10 cellular contexts compared by ENCODE assay signal in the genomic region with DNA sequence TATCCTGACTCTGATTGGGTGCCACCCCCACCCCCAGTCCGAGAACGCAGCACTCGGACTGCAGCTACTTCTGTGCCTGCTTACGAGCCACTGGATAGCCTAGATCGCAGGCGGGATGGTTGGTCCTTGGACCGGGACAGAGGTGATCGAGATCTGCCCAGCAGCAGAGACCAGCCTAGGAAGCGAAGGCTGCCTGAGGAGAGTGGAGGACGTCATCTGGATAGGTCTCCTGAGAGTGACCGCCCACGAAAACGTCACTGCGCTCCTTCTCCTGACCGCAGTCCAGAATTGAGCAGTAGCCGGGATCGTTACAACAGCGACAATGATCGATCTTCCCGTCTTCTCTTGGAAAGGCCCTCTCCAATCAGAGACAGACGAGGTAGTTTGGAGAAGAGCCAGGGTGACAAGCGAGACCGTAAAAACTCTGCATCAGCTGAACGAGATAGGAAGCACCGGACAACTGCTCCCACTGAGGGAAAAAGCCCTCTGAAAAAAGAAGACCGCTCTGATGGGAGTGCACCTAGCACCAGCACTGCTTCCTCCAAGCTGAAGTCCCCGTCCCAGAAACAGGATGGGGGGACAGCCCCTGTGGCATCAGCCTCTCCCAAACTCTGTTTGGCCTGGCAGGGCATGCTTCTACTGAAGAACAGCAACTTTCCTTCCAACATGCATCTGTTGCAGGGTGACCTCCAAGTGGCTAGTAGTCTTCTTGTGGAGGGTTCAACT. TPM values are rescaled to one million over a fixed set of nuclear protein-coding genes. Genes with fewer than 3 reads are reported as not detected.
DNase-seq lines count a peak whose midpoint lies in the region; ATAC-seq and TF ChIP-seq lines count a peak whose summit lies in the region.
"Had no signal": no experiment of that assay in that cellular context is flagged by ENCODE, and none has a peak within 500 bp of the region (broad histone marks: within the 10 kb centered on the region; RNA-seq: fewer than 3 reads in every experiment).

No MANE protein-coding gene starts in this region.

- no peak for ATAC-seq in CD8-positive, alpha-beta T cell
- ATAC-seq in GM18858 (IDR thresholded peaks at IDR 0.05; ENCODE audit: unreplicated experiment), result no peak
- no peak for ATAC-seq in CD4-positive, alpha-beta T cell (ENCODE audit: poor library complexity)

- peaks cover 63% of the 10 kb centered on the region for H3K4me1 ChIP-seq in CD8-positive, alpha-beta T cell (ENCODE audit: insufficient read depth, low read length)
- peaks cover 42% of the 10 kb centered on the region for H3K4me1 ChIP-seq in mesodermal cell (ENCODE audit: control insufficient read depth, insufficient read depth, low read length, poor library complexity, severe bottlenecking)

- H3K27me3 ChIP-seq in CD8-positive, alpha-beta T cell (ENCODE audit: insufficient read depth, low read length), result no peaks in the 10 kb centered on the region
- H3K27me3 ChIP-seq in HL-60 (ENCODE audit: insufficient read depth, poor library complexity, severe bottlenecking), result no peaks in the 10 kb centered on the region
- H3K27me3 ChIP-seq in CD4-positive, alpha-beta T cell (ENCODE audit: control insufficient read depth, insufficient read depth, low read length), result no peaks in the 10 kb centered on the region
- H3K27me3 ChIP-seq: colonic mucosa had no signal

- no peak overlapping the region for H3K27ac ChIP-seq in CD8-positive, alpha-beta T cell (ENCODE audit: low read depth, low read length)
- H3K27ac ChIP-seq in HL-60 (replicated peaks) (no peak overlapping the region), mesodermal cell (ENCODE audit: low read depth, low read length, severe bottlenecking) (no peak overlapping the region)
- H3K27ac ChIP-seq in CD4-positive, alpha-beta T cell (ENCODE audit: low read depth, low read length), result no peak overlapping the region
- H3K27ac ChIP-seq: colonic mucosa had no signal

- DNase-seq in CD8-positive, alpha-beta T cell, result no peak
- DNase-seq in HL-60 (ENCODE audit: low read depth in 1 of 2, low spot score in 1 of 2) (peak in 1 of 2 experiments; percentile 23), astrocyte of the cerebellum (ENCODE audit: low read depth) (no peak), GM13976 (ENCODE audit: low spot score) (no peak), head of caudate nucleus (no peak)
- DNase-seq in CD4-positive, alpha-beta T cell, result no peak
- DNase-seq: colonic mucosa, NCI-H446 treated with DMSO at 0.1 percent for 48 hours had no signal

- no peaks in the 10 kb centered on the region for H3K9me3 ChIP-seq in CD8-positive, alpha-beta T cell (ENCODE audit: low read length)
- H3K9me3 ChIP-seq in mesodermal cell (ENCODE audit: control insufficient read depth, low read length), result no peaks in the 10 kb centered on the region
- no peaks in the 10 kb centered on the region for H3K9me3 ChIP-seq in CD4-positive, alpha-beta T cell (ENCODE audit: control insufficient read depth, low read length)
- H3K9me3 ChIP-seq: colonic mucosa had no signal

- POLR2A ChIA-PET in CD8-positive, alpha-beta T cell (lab: Charles Lee), result interaction anchor here (1.4 kb wide), 1 partner anchor 9 kb away, joined by 4 read pairs; no protein-coding TSS in a partner anchor
- POLR2A ChIA-PET in CD4-positive, alpha-beta T cell (lab: Charles Lee), result interaction anchor here (0.7 to 7.9 kb wide), 3 partner anchors 131 to 1749 kb away, joined by 3 to 199 read pairs (median 3); a partner anchor contains a TSS

- peak overlapping the region; percentile 45 for H3K27ac Mint-ChIP-seq in CD8-positive, alpha-beta T cell
- no peak overlapping the region for H3K27ac Mint-ChIP-seq in CD4-positive, alpha-beta T cell

- intact Hi-C loops in CD8-positive, alpha-beta T cell (cut with DNase I, micrococcal nuclease), result no loop called here
- intact Hi-C loops in CD4-positive, alpha-beta T cell (cut with DNase I, micrococcal nuclease), result loop anchor here in 1 of 2 experiments (10.0 kb wide), 1 partner anchor 623 kb away; a partner anchor contains a TSS
- intact Hi-C loops in head of caudate nucleus (cut with DNase I), result loop anchor here (10.0 kb wide), 1 partner anchor 287 kb away; no protein-coding TSS in a partner anchor

- no peaks in the 10 kb centered on the region for H3K27me3 Mint-ChIP-seq in CD8-positive, alpha-beta T cell (ENCODE audit: low read depth)
- no peaks in the 10 kb centered on the region for H3K27me3 Mint-ChIP-seq in CD4-positive, alpha-beta T cell

- 90 to 91% methylated on average over 26 to 27 of the region's 27 CpGs for WGBS in mesodermal cell (ENCODE audit: insufficient coverage in 2 of 2), 2 experiments

- no peak for TF ChIP-seq CTCF in CD8-positive, alpha-beta T cell (IDR thresholded peaks at IDR 0.05)
- TF ChIP-seq CTCF in HL-60 (IDR thresholded peaks at IDR 0.05; ENCODE audit: insufficient read depth, low read length), result no peak
- no peak for TF ChIP-seq CTCF in astrocyte of the cerebellum (IDR thresholded peaks at IDR 0.05; ENCODE audit: low read depth, low read length, missing control alignments)
- TF ChIP-seq CTCF in CD4-positive, alpha-beta T cell (IDR thresholded peaks at IDR 0.05), result no peak
- TF ChIP-seq CTCF in GM13976 (IDR thresholded peaks at IDR 0.05; ENCODE audit: borderline replicate concordance, control extremely low read depth, extremely low read depth, insufficient read depth, missing control alignments), result no peak

- H3K9me3 Mint-ChIP-seq in CD8-positive, alpha-beta T cell, result no peaks in the 10 kb centered on the region
- no peaks in the 10 kb centered on the region for H3K9me3 Mint-ChIP-seq in CD4-positive, alpha-beta T cell

- H3K36me3 ChIP-seq in CD8-positive, alpha-beta T cell (ENCODE audit: insufficient read depth, low read length), result peaks cover 13% of the 10 kb centered on the region
- H3K36me3 ChIP-seq in mesodermal cell (ENCODE audit: control insufficient read depth, insufficient read depth, low read length), result peaks cover 46% of the 10 kb centered on the region
- H3K36me3 ChIP-seq: colonic mucosa had no signal

- H3K36me3 Mint-ChIP-seq in CD8-positive, alpha-beta T cell, result peaks cover 57% of the 10 kb centered on the region
- peaks cover 68% of the 10 kb centered on the region for H3K36me3 Mint-ChIP-seq in CD4-positive, alpha-beta T cell (ENCODE audit: low read depth)

- H3K4me3 ChIP-seq in CD8-positive, alpha-beta T cell (ENCODE audit: low read depth, low read length), result peak overlapping the region; percentile 7
- H3K4me3 ChIP-seq in HL-60 (replicated peaks; ENCODE audit: insufficient read depth, low read length) (peak overlapping the region; percentile 93), astrocyte of the cerebellum (ENCODE audit: low read depth, low read length) (peak overlapping the region; percentile 19), mesodermal cell (ENCODE audit: extremely low read depth, insufficient read depth, low read length, poor library complexity, severe bottlenecking) (peak overlapping the region; percentile 27)

- in situ Hi-C loops in astrocyte of the cerebellum (cut with HindIII; ENCODE audit: low sequenced_read_pairs), result no loop called here
- in situ Hi-C loops in GM13976 (cut with MboI; ENCODE audit: low sequenced_read_pairs, unreplicated experiment), result no loop called here

- H3K4me3 Mint-ChIP-seq in CD8-positive, alpha-beta T cell, result peak overlapping the region; percentile 74
- no peak overlapping the region for H3K4me3 Mint-ChIP-seq in CD4-positive, alpha-beta T cell

- peaks cover 70% of the 10 kb centered on the region for H3K4me1 Mint-ChIP-seq in CD8-positive, alpha-beta T cell (ENCODE audit: low read depth)
- peaks cover 77% of the 10 kb centered on the region for H3K4me1 Mint-ChIP-seq in CD4-positive, alpha-beta T cell (ENCODE audit: low read depth)

- CTCF ChIA-PET in CD8-positive, alpha-beta T cell (lab: Charles Lee), result interaction anchor here (1.1 to 11.7 kb wide), 3 partner anchors 9 to 136 kb away, joined by 3 to 135 read pairs (median 7); a partner anchor contains a TSS
- CTCF ChIA-PET in CD4-positive, alpha-beta T cell (lab: Charles Lee), result interaction anchor here (1.4 kb wide), 1 partner anchor 133 kb away, joined by 7 read pairs; no protein-coding TSS in a partner anchor

RNA-seq across cellular contexts. Expression of a gene that starts 2.1 kb away (rescaled TPM):
- total RNA-seq in CD8-positive, alpha-beta T cell, result 10 to 100 TPM; 57.1 to 59.3 TPM
- 10.4 TPM for polyA plus RNA-seq in mesodermal cell (2013, experiment 1 of 2)
- polyA plus RNA-seq in mesodermal cell (2013, experiment 2 of 2), result 8.1 TPM
- total RNA-seq in CD4-positive, alpha-beta T cell, result 10 to 100 TPM; 49.4 to 49.7 TPM

RNA-seq across cellular contexts. Expression of a gene that starts 49.5 kb away (rescaled TPM):
- under 1 TPM in 1 of 2 experiments, not detected in 1; 0.24 TPM for total RNA-seq in CD8-positive, alpha-beta T cell
- 6.6 TPM for polyA plus RNA-seq in mesodermal cell (2013, experiment 1 of 2)
- polyA plus RNA-seq in mesodermal cell (2013, experiment 2 of 2), result 5.8 TPM
- not detected for total RNA-seq in CD4-positive, alpha-beta T cell

Comparison
In these comparisons a context has a peak if more than half of its experiments do, and no peak if none do; other contexts are left out.
1. H3K4me3 ChIP-seq: peak in every context shown above with its lines; median percentile 93 in HL-60; 27 in mesodermal cell; 19 in astrocyte of the cerebellum; 7 in CD8-positive, alpha-beta T cell.